In genomic region chr14:22589096-22589839, GRCh38 we compare ENCODE assay signal across 8 cellular contexts. TPM values are rescaled to one million over a fixed set of nuclear protein-coding genes. Genes with fewer than 3 reads are reported as not detected.
DNase-seq lines count a peak whose midpoint lies in the region; TF ChIP-seq lines count a peak whose summit lies in the region.

TSS of gene DAD1 (minus strand) at chr14:22589224. CDS start at chr14:22589157, 67 bp downstream.

- no peaks in the 10 kb centered on the region for H3K9me3 Mint-ChIP-seq in activated naive CD4-positive, alpha-beta T cell treated with anti-CD3 and anti-CD28 coated beads for 36 hours

- H3K27ac ChIP-seq in subcutaneous abdominal adipose tissue (ENCODE audit: low read depth, low read length) = peak within 1 kb of the TSS; percentile 97

- peaks cover under 1% of the 10 kb centered on the region for H3K9me3 ChIP-seq in neuron (ENCODE audit: low read length)
- H3K9me3 ChIP-seq in subcutaneous abdominal adipose tissue (ENCODE audit: control insufficient read depth in 5 of 5, low read length in 5 of 5) = no peaks in the 10 kb centered on the region

- H3K36me3 Mint-ChIP-seq in activated naive CD4-positive, alpha-beta T cell treated with anti-CD3 and anti-CD28 coated beads for 36 hours (ENCODE audit: low read depth) = peaks cover 29% of the 10 kb centered on the region

- peak within 1 kb of the TSS; percentile 94 for H3K4me3 ChIP-seq in HFF-Myc (replicated peaks; ENCODE audit: low read depth, low read length)
- H3K4me3 ChIP-seq in neuron (ENCODE audit: low read length) = peak within 1 kb of the TSS; percentile 85
- H3K4me3 ChIP-seq in subcutaneous abdominal adipose tissue (ENCODE audit: low read depth in 1 of 5, low read length in 5 of 5) = peak within 1 kb of the TSS; percentile 89 to 99 (median 96)

- H3K4me3 Mint-ChIP-seq in activated naive CD4-positive, alpha-beta T cell treated with anti-CD3 and anti-CD28 coated beads for 36 hours = peak within 1 kb of the TSS; percentile 98

- peak within 1 kb of the TSS; percentile 99 for H3K27ac Mint-ChIP-seq in activated naive CD4-positive, alpha-beta T cell treated with anti-CD3 and anti-CD28 coated beads for 36 hours

- peaks cover 68% of the 10 kb centered on the region for H3K4me1 Mint-ChIP-seq in activated naive CD4-positive, alpha-beta T cell treated with anti-CD3 and anti-CD28 coated beads for 36 hours (ENCODE audit: low read depth)

- peak within 1 kb of the TSS; percentile 88 to 96 (median 95) for H3K9ac ChIP-seq in subcutaneous abdominal adipose tissue (ENCODE audit: low read length in 5 of 5)

- H3K36me3 ChIP-seq in neuron (ENCODE audit: insufficient read depth, low read length) = peaks cover 6% of the 10 kb centered on the region
- H3K36me3 ChIP-seq in subcutaneous abdominal adipose tissue (ENCODE audit: control insufficient read depth in 5 of 5, insufficient read depth in 5 of 5, low read length in 5 of 5) = no peaks in the 10 kb centered on the region

- H2AFZ ChIP-seq in neuron (ENCODE audit: low read depth, low read length) = peak within 1 kb of the TSS; percentile 64

- peaks cover 5% of the 10 kb centered on the region for H3K27me3 ChIP-seq in neuron (ENCODE audit: insufficient read depth, low read length)
- no peaks in the 10 kb centered on the region for H3K27me3 ChIP-seq in subcutaneous abdominal adipose tissue (ENCODE audit: control insufficient read depth in 5 of 5, insufficient read depth in 4 of 5, low read length in 5 of 5)

- TF ChIP-seq CTCF in HFF-Myc (IDR thresholded peaks at IDR 0.05; ENCODE audit: low read depth, low read length, missing control alignments) = no peak

- DNase-seq in GM03348 (ENCODE audit: low spot score) (peak; percentile 100), HFF-Myc (ENCODE audit: extremely low read depth, low read depth) (peak; percentile 100), NAMALWA (ENCODE audit: low spot score) (peak; percentile 100), SK-N-DZ (ENCODE audit: low spot score) (peak; percentile 99), foreskin melanocyte (peak; percentile 99)
- peak; percentile 100 for DNase-seq in activated naive CD4-positive, alpha-beta T cell treated with anti-CD3 and anti-CD28 coated beads for 36 hours

- CTCF ChIA-PET in activated naive CD4-positive, alpha-beta T cell treated with anti-CD3 and anti-CD28 coated beads for 36 hours (lab: Charles Lee) = interaction anchor here (0.6 to 11.5 kb wide), 18 partner anchors 9 to 264 kb away, joined by 3 to 135 read pairs (median 4); partner anchors contain the start of genes ABHD4 and OXA1L

- intact Hi-C loops in activated naive CD4-positive, alpha-beta T cell treated with anti-CD3 and anti-CD28 coated beads for 36 hours (cut with micrococcal nuclease) = loop anchor here (1.0 to 10.0 kb wide), 11 partner anchors 9 to 1320 kb away; partner anchors contain the start of genes ABHD4, HNRNPC, LRP10 and OXA1L

- H3K4me1 ChIP-seq in neuron (ENCODE audit: insufficient read depth, low read length) (peaks cover 17% of the 10 kb centered on the region), subcutaneous abdominal adipose tissue (ENCODE audit: control insufficient read depth in 5 of 5, insufficient read depth in 5 of 5, low read length in 5 of 5) (peaks cover 0 to 38% (median 35%) of the 10 kb centered on the region in 5 donors)

- H3K27me3 Mint-ChIP-seq in activated naive CD4-positive, alpha-beta T cell treated with anti-CD3 and anti-CD28 coated beads for 36 hours (ENCODE audit: low read depth) = no peaks in the 10 kb centered on the region

RNA-seq across cellular contexts. Expression of gene DAD1, which starts in this region (rescaled TPM):
- 340 and 346 TPM in 2 replicates for polyA plus RNA-seq in SK-N-DZ (2014; cell fraction: cytosol; rRNA removed)
- 146 and 190 TPM in 2 replicates for polyA plus RNA-seq in SK-N-DZ (2014; cell fraction: nucleus; rRNA removed)
- 100 to 1,000 TPM; 219 to 226 TPM for total RNA-seq in activated naive CD4-positive, alpha-beta T cell treated with anti-CD3 and anti-CD28 coated beads for 36 hours

Comparison
In these comparisons a context has a peak if more than half of its experiments do, and no peak if none do; other contexts are left out.
1. Peak in every context shown above with its lines: DNase-seq, H3K4me3 ChIP-seq and H3K27ac ChIP-seq.